ENCODE assay signal across 1 cellular context in genomic region chr1:155167166-155168104, GRCh38.
A peak's percentile ranks its signal among the peaks of the same experiment; 100 is the strongest.
TF ChIP-seq lines count a peak whose summit lies in the region.

No MANE protein-coding gene starts in this region.

TF ChIP-seq in HepG2, 621 proteins besides CTCF, POLR2A, EP300 and RAD21 (continues in another document):
- peak; percentile 39; the same call in 1 of the 2 replicates for TF ChIP-seq HIVEP1 (CRISPR knock-in tag; IDR thresholded peaks at IDR 0.05)
- 0 out of 2 replicates have a peak, but pooled peaks have one; percentile 23 for TF ChIP-seq ZMYM4 (CRISPR knock-in tag; IDR thresholded peaks at IDR 0.05)
- TF ChIP-seq KDM5B (CRISPR knock-in tag; IDR thresholded peaks at IDR 0.05; ENCODE audit: borderline replicate concordance), result peak; percentile 54; the same call in 1 of the 2 replicates
- TF ChIP-seq ZNF501 (CRISPR knock-in tag; IDR thresholded peaks at IDR 0.05), result 0 out of 2 replicates have a peak, but pooled peaks have one; percentile 32
- TF ChIP-seq NR2F1 (CRISPR knock-in tag; IDR thresholded peaks at IDR 0.05), result peak in 1 of 2 experiments; percentile 37; a peak in 1 of 4 replicates
- no peak for TF ChIP-seq ZNF83 (CRISPR knock-in tag; IDR thresholded peaks at IDR 0.05; ENCODE audit: borderline replicate concordance)
- TF ChIP-seq TRIM24 (CRISPR knock-in tag; IDR thresholded peaks at IDR 0.05), result 0 out of 2 replicates have a peak, but pooled peaks have one; percentile 25
- TF ChIP-seq ZNF660 (CRISPR knock-in tag; IDR thresholded peaks at IDR 0.05; ENCODE audit: borderline replicate concordance, low read depth), result no peak
- TF ChIP-seq MLX (CRISPR knock-in tag; IDR thresholded peaks at IDR 0.05), result no peak
- TF ChIP-seq ZNF580 (CRISPR knock-in tag; IDR thresholded peaks at IDR 0.05; ENCODE audit: borderline replicate concordance, low read depth), result peak; percentile 85; the same call in 1 of the 2 replicates
- TF ChIP-seq ZNF335 (CRISPR knock-in tag; IDR thresholded peaks at IDR 0.05), result peak; percentile 29; the same call in 1 of the 2 replicates
- 0 out of 2 replicates have a peak, but pooled peaks have one; percentile 40 for TF ChIP-seq PATZ1 (CRISPR knock-in tag; IDR thresholded peaks at IDR 0.05)
- peak; percentile 6; the same call in 1 of the 2 replicates for TF ChIP-seq ZNF362 (CRISPR knock-in tag; IDR thresholded peaks at IDR 0.05; ENCODE audit: borderline replicate concordance)
- peak; percentile 54 to 83; a peak in 2 of 4 replicates for TF ChIP-seq HMGXB4 (CRISPR knock-in tag; IDR thresholded peaks at IDR 0.05; ENCODE audit: borderline replicate concordance in 1 of 2, low read depth in 1 of 2)
- peak; percentile 81 for TF ChIP-seq SMC3 (IDR thresholded peaks at IDR 0.05; ENCODE audit: low read length)
- peak; percentile 48 for TF ChIP-seq SALL1 (CRISPR knock-in tag; IDR thresholded peaks at IDR 0.05)
- TF ChIP-seq POGZ (CRISPR knock-in tag; IDR thresholded peaks at IDR 0.05), result no peak
- no peak; the same call in 1 of the 2 replicates for TF ChIP-seq FOSL2 (CRISPR knock-in tag; IDR thresholded peaks at IDR 0.05)
- no peak for TF ChIP-seq AGO1 (IDR thresholded peaks at IDR 0.05; ENCODE audit: low read depth, low read length, poor library complexity, severe bottlenecking)
- TF ChIP-seq THRA (CRISPR knock-in tag; IDR thresholded peaks at IDR 0.05; ENCODE audit: borderline replicate concordance), result peak; percentile 42; the same call in 1 of the 2 replicates
- peak; percentile 53 for TF ChIP-seq TBX2 (CRISPR knock-in tag; IDR thresholded peaks at IDR 0.05; ENCODE audit: borderline replicate concordance)
- TF ChIP-seq ARID4A (CRISPR knock-in tag; IDR thresholded peaks at IDR 0.05; ENCODE audit: borderline replicate concordance), result peak; percentile 44
- no peak for TF ChIP-seq SMYD3 (CRISPR knock-in tag; IDR thresholded peaks at IDR 0.05)
- no peak for TF ChIP-seq HOXA9 (CRISPR knock-in tag; IDR thresholded peaks at IDR 0.05; ENCODE audit: borderline replicate concordance)
- peak; percentile 17; the same call in 1 of the 2 replicates for TF ChIP-seq ZNF614 (CRISPR knock-in tag; IDR thresholded peaks at IDR 0.05; ENCODE audit: borderline replicate concordance)
- no peak for TF ChIP-seq ZBTB49 (CRISPR knock-in tag; IDR thresholded peaks at IDR 0.05; ENCODE audit: borderline replicate concordance)
- no peak for TF ChIP-seq PLSCR1 (CRISPR knock-in tag; IDR thresholded peaks at IDR 0.05; ENCODE audit: borderline replicate concordance)
- peak; percentile 66; the same call in 1 of the 2 replicates for TF ChIP-seq NRL (CRISPR knock-in tag; IDR thresholded peaks at IDR 0.05; ENCODE audit: borderline replicate concordance)
- 0 out of 2 replicates have a peak, but pooled peaks have one; percentile 27 for TF ChIP-seq ZNF782 (CRISPR knock-in tag; IDR thresholded peaks at IDR 0.05; ENCODE audit: borderline replicate concordance)
- TF ChIP-seq ZNF891 (CRISPR knock-in tag; IDR thresholded peaks at IDR 0.05), result 0 out of 2 replicates have a peak, but pooled peaks have one; percentile 32
- peak; percentile 41; the same call in 1 of the 2 replicates for TF ChIP-seq IKZF5 (CRISPR knock-in tag; IDR thresholded peaks at IDR 0.05)
- TF ChIP-seq DBP (CRISPR knock-in tag; IDR thresholded peaks at IDR 0.05; ENCODE audit: not compliant biosample characterization), result no peak
- peak; percentile 39; the same call in 1 of the 2 replicates for TF ChIP-seq ZNF788 (CRISPR knock-in tag; IDR thresholded peaks at IDR 0.05; ENCODE audit: borderline replicate concordance)
- no peak for TF ChIP-seq CBX1 (IDR thresholded peaks at IDR 0.05; ENCODE audit: low read depth)
- peak; percentile 37; the same call in 1 of the 2 replicates for TF ChIP-seq STAT6 (CRISPR knock-in tag; IDR thresholded peaks at IDR 0.05; ENCODE audit: borderline replicate concordance)
- TF ChIP-seq KAT8 (CRISPR knock-in tag; IDR thresholded peaks at IDR 0.05), result peak; percentile 40; the same call in 1 of the 2 replicates
